15 cellular contexts compared by ENCODE assay signal in genomic region chr18:5972298-5972697, GRCh38.
A peak's percentile ranks its signal among the peaks of the same experiment; 100 is the strongest.
DNase-seq lines count a peak whose midpoint lies in the region; ATAC-seq and TF ChIP-seq lines count a peak whose summit lies in the region.
"Had no signal": no experiment of that assay in that cellular context is flagged by ENCODE, and none has a peak within 500 bp of the region (broad histone marks: within the 10 kb centered on the region; RNA-seq: fewer than 3 reads in every experiment).

No MANE protein-coding gene starts in this region.

- H3K27me3 Mint-ChIP-seq in endodermal cell (ENCODE audit: insufficient read depth): peaks cover 1% of the 10 kb centered on the region
- H3K27me3 Mint-ChIP-seq: activated T-cell treated with anti-CD3 and anti-CD28 coated beads, Interleukin-2, amount 50 U/mL, for 24 hours; CD4-positive, CD25-positive, alpha-beta regulatory T cell; stimulated activated naive CD8-positive, alpha-beta T cell treated with anti-CD3 and anti-CD28 coated beads, Interleukin-15, amount 100 ng/mL, for 72 hours had no signal

- ATAC-seq in GM18861 (IDR thresholded peaks at IDR 0.05; ENCODE audit: unreplicated experiment) (peak; percentile 41), GM21447 (IDR thresholded peaks at IDR 0.05; ENCODE audit: unreplicated experiment) (peak; percentile 51), HG03060 (IDR thresholded peaks at IDR 0.05; ENCODE audit: low read depth, unreplicated experiment) (peak; percentile 37)
- no peak for ATAC-seq in stimulated activated naive CD8-positive, alpha-beta T cell treated with anti-CD3 and anti-CD28 coated beads, Interleukin-15, Interleukin-2, amounts not matched to agents 100 U/mL and 50 U/mL, for 24 hours
- ATAC-seq: stimulated activated naive CD8-positive, alpha-beta T cell treated with anti-CD3 and anti-CD28 coated beads, Interleukin-15, amount 100 ng/mL, for 72 hours had no signal

- H3K9me3 Mint-ChIP-seq in endodermal cell: no peaks in the 10 kb centered on the region
- H3K9me3 Mint-ChIP-seq: activated T-cell treated with anti-CD3 and anti-CD28 coated beads, Interleukin-2, amount 50 U/mL, for 24 hours; stimulated activated naive CD8-positive, alpha-beta T cell treated with anti-CD3 and anti-CD28 coated beads, Interleukin-15, amount 100 ng/mL, for 72 hours had no signal

- no peaks in the 10 kb centered on the region for H3K36me3 ChIP-seq in endodermal cell (ENCODE audit: control insufficient read depth, insufficient read depth, low read length)
- H3K36me3 ChIP-seq: breast epithelium, Peyer's patch had no signal

- no peak overlapping the region for H3K27ac ChIP-seq in endodermal cell (ENCODE audit: low read depth, low read length)
- H3K27ac ChIP-seq: breast epithelium, Peyer's patch had no signal

- no peaks in the 10 kb centered on the region for H3K9me3 ChIP-seq in endodermal cell (ENCODE audit: control insufficient read depth, low read length)
- H3K9me3 ChIP-seq: breast epithelium, Peyer's patch had no signal

- no peak overlapping the region for H3K27ac Mint-ChIP-seq in endodermal cell
- H3K27ac Mint-ChIP-seq: activated T-cell treated with anti-CD3 and anti-CD28 coated beads, Interleukin-2, amount 50 U/mL, for 24 hours; CD4-positive, CD25-positive, alpha-beta regulatory T cell; stimulated activated naive CD8-positive, alpha-beta T cell treated with anti-CD3 and anti-CD28 coated beads, Interleukin-15, amount 100 ng/mL, for 72 hours had no signal

- TF ChIP-seq CTCF in endodermal cell (conservative IDR thresholded peaks at IDR 0.05): no peak

- H3K4me1 ChIP-seq in endodermal cell (ENCODE audit: control insufficient read depth, insufficient read depth, low read length): peaks cover 7% of the 10 kb centered on the region
- H3K4me1 ChIP-seq: breast epithelium had no signal

- peaks cover 31% of the 10 kb centered on the region for H3K4me1 Mint-ChIP-seq in endodermal cell
- H3K4me1 Mint-ChIP-seq: CD4-positive, CD25-positive, alpha-beta regulatory T cell had no signal

- no peaks in the 10 kb centered on the region for H3K27me3 ChIP-seq in endodermal cell (ENCODE audit: control insufficient read depth, insufficient read depth, low read length, poor library complexity, severe bottlenecking)
- H3K27me3 ChIP-seq: breast epithelium, Peyer's patch had no signal

- H3K4me3 Mint-ChIP-seq in endodermal cell: no peak overlapping the region
- H3K4me3 Mint-ChIP-seq: activated T-cell treated with anti-CD3 and anti-CD28 coated beads, Interleukin-2, amount 50 U/mL, for 24 hours; CD4-positive, CD25-positive, alpha-beta regulatory T cell; stimulated activated naive CD8-positive, alpha-beta T cell treated with anti-CD3 and anti-CD28 coated beads, Interleukin-15, amount 100 ng/mL, for 72 hours had no signal

- WGBS in endodermal cell (ENCODE audit: insufficient coverage in 1 of 2, insufficient read length in 1 of 2), 2 experiments: 77 to 91% methylated on average over 5 to 7 of the region's 7 CpGs

- DNase-seq in endodermal cell (peak; percentile 17), AG20443 (ENCODE audit: low spot score) (no peak), NCI-H1436 treated with DMSO at 0.1 percent for 48 hours (lab: John Stamatoyannopoulos, UW) (no peak)
- DNase-seq in stimulated activated naive CD8-positive, alpha-beta T cell treated with anti-CD3 and anti-CD28 coated beads, Interleukin-15, Interleukin-2, amounts not matched to agents 100 U/mL and 50 U/mL, for 24 hours: no peak
- DNase-seq in activated naive CD4-positive, alpha-beta T cell treated with anti-CD3 and anti-CD28 coated beads, Interleukin-2, amount 50 U/mL, for 16 hours: no peak
- DNase-seq: activated T-cell treated with anti-CD3 and anti-CD28 coated beads, Interleukin-2, amount 50 U/mL, for 24 hours; CD4-positive, CD25-positive, alpha-beta regulatory T cell; erythroblast; NCI-H187 treated with DMSO at 0.1 percent for 48 hours; Peyer's patch; stimulated activated naive CD8-positive, alpha-beta T cell treated with anti-CD3 and anti-CD28 coated beads, Interleukin-15, amount 100 ng/mL, for 72 hours had no signal

- no peak overlapping the region for H3K9ac ChIP-seq in endodermal cell (ENCODE audit: extremely low read depth, low read length, poor library complexity, severe bottlenecking)

- H3K4me3 ChIP-seq in endodermal cell (ENCODE audit: low read length): no peak overlapping the region
- H3K4me3 ChIP-seq: breast epithelium, Peyer's patch had no signal

- H3K36me3 Mint-ChIP-seq in endodermal cell (ENCODE audit: low read depth): no peaks in the 10 kb centered on the region
- H3K36me3 Mint-ChIP-seq: CD4-positive, CD25-positive, alpha-beta regulatory T cell had no signal
